Comparison of ENCODE assay signal across 28 cellular contexts in genomic region chr12:85843606-85844325, GRCh38. TPM values are rescaled to one million over a fixed set of nuclear protein-coding genes. Genes with fewer than 3 reads are reported as not detected.
"Had no signal": no experiment of that assay in that cellular context is flagged by ENCODE, and none has a peak within 500 bp of the region (broad histone marks: within the 10 kb centered on the region; RNA-seq: fewer than 3 reads in every experiment).

No MANE protein-coding gene starts in this region.

- H3K27ac ChIP-seq: esophagus muscularis mucosa, foreskin keratinocyte, parathyroid adenoma, right atrium auricular region, spleen had no signal

- H3K27me3 Mint-ChIP-seq: activated naive CD8-positive, alpha-beta T cell; memory B cell; naive thymus-derived CD8-positive, alpha-beta T cell; stimulated activated naive CD8-positive, alpha-beta T cell treated with anti-CD3 and anti-CD28 coated beads, Interleukin-15, Interleukin-2, amounts not matched to agents 100 ng/mL and 50 ng/mL, for 24 hours; type B pancreatic cell had no signal

- H3K36me3 ChIP-seq: esophagus muscularis mucosa, right atrium auricular region, spleen had no signal

- H3K4me1 ChIP-seq: esophagus muscularis mucosa, foreskin keratinocyte, right atrium auricular region, spleen had no signal

- H3K27ac Mint-ChIP-seq: activated naive CD8-positive, alpha-beta T cell; memory B cell; naive thymus-derived CD8-positive, alpha-beta T cell; stimulated activated naive CD8-positive, alpha-beta T cell treated with anti-CD3 and anti-CD28 coated beads, Interleukin-15, Interleukin-2, amounts not matched to agents 100 ng/mL and 50 ng/mL, for 24 hours; type B pancreatic cell had no signal

- H3K4me3 ChIP-seq: esophagus muscularis mucosa, right atrium auricular region, spleen had no signal

- ATAC-seq: activated CD4-positive, CD25-positive, alpha-beta regulatory T cell treated with anti-CD3 and anti-CD28 coated beads, Interleukin-2, amount 50 U/mL, for 24 hours; foreskin keratinocyte; left colon had no signal

- H3K27me3 ChIP-seq: esophagus muscularis mucosa, foreskin keratinocyte, right atrium auricular region had no signal

- DNase-seq: activated CD4-positive, alpha-beta T cell treated with anti-CD3 and anti-CD28 coated beads for 48 hours; activated CD4-positive, alpha-beta T cell treated with anti-CD3 and anti-CD28 coated beads, Interleukin-2, amount 50 U/mL, for 48 hours; activated CD8-positive, alpha-beta memory T cell treated with anti-CD3 and anti-CD28 coated beads for 24 hours; activated effector memory CD4-positive, alpha-beta T cell treated with Interleukin-2 at 50 U/mL for 16 hours; activated naive CD4-positive, alpha-beta T cell treated with Interleukin-2 at 50 U/mL for 16 hours; central memory CD4-positive, alpha-beta T cell; foreskin keratinocyte; hippocampal formation; left colon; midbrain; naive thymus-derived CD8-positive, alpha-beta T cell; occipital lobe; spleen; substantia nigra; T-helper 2 cell had no signal

- FAIRE-seq: astrocyte, keratinocyte had no signal

- H3K4me1 Mint-ChIP-seq: memory B cell; naive thymus-derived CD8-positive, alpha-beta T cell; neural crest cell had no signal

- H3K36me3 Mint-ChIP-seq: activated naive CD8-positive, alpha-beta T cell; memory B cell; naive thymus-derived CD8-positive, alpha-beta T cell; type B pancreatic cell had no signal

- H3K9ac ChIP-seq: parathyroid adenoma had no signal

- H3K4me3 Mint-ChIP-seq: activated naive CD8-positive, alpha-beta T cell; memory B cell; naive thymus-derived CD8-positive, alpha-beta T cell; neural crest cell; stimulated activated naive CD8-positive, alpha-beta T cell treated with anti-CD3 and anti-CD28 coated beads, Interleukin-15, Interleukin-2, amounts not matched to agents 100 ng/mL and 50 ng/mL, for 24 hours; type B pancreatic cell had no signal

- H3K9me3 Mint-ChIP-seq: memory B cell; neural crest cell; stimulated activated naive CD8-positive, alpha-beta T cell treated with anti-CD3 and anti-CD28 coated beads, Interleukin-15, Interleukin-2, amounts not matched to agents 100 ng/mL and 50 ng/mL, for 24 hours; type B pancreatic cell had no signal

- H3K9me3 ChIP-seq: esophagus muscularis mucosa, right atrium auricular region, spleen had no signal

RNA-seq across cellular contexts. Expression of gene RASSF9, which starts 7.6 kb away (rescaled TPM):
- total RNA-seq: naive thymus-derived CD8-positive, alpha-beta T cell; neural crest cell had no signal
- polyA plus RNA-seq: naive thymus-derived CD8-positive, alpha-beta T cell had no signal

RNA-seq across cellular contexts. Expression of gene NTS, which starts 30.3 kb away (rescaled TPM):
- total RNA-seq: foreskin keratinocyte; lower leg skin; naive thymus-derived CD8-positive, alpha-beta T cell; pulmonary artery endothelial cell had no signal
- polyA plus RNA-seq: foreskin keratinocyte; keratinocyte; naive thymus-derived CD8-positive, alpha-beta T cell had no signal
